33 cellular contexts compared by ENCODE assay signal in the genomic region with DNA sequence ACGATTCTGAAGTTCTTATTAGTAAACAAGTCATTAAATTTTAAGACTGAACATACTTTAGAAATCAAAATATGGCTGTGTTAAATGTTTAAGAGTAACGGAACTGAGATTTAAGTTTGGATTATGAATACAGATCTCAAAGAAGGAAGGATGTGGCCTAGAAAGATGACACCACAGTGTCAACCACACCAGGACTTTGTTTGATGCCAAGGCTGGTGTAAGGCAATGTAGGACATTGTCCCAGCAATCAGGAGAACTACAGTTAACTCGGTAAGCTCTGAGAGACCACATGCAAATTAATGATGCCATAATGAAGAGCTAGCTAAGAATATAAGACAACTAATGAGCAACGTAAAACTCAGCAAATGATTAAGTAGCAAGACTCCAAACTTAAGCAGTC.
"Had no signal": no experiment of that assay in that cellular context is flagged by ENCODE, and none has a peak within 500 bp of the region (broad histone marks: within the 10 kb centered on the region; RNA-seq: fewer than 3 reads in every experiment).

No MANE protein-coding gene starts in this region.

- H3K36me3 ChIP-seq: adrenal gland, brain microvascular endothelial cell, breast epithelium had no signal

- DNase-seq: activated B cell treated with CpG ODN at 0.5 μM for 24 hours; activated CD4-positive, alpha-beta memory T cell treated with anti-CD3 and anti-CD28 coated beads for 36 hours; activated CD4-positive, alpha-beta T cell treated with anti-CD3 and anti-CD28 coated beads for 4 hours; activated CD4-positive, alpha-beta T cell treated with anti-CD3 and anti-CD28 coated beads, Interleukin-2, amount 10 ng/mL, durations not matched to agents 24 days and 14 days; activated CD4-positive, alpha-beta T cell treated with anti-CD3 and anti-CD28 coated beads, Interleukin-2, amount 50 U/mL, for 1 hour; activated CD4-positive, alpha-beta T cell treated with anti-CD3 and anti-CD28 coated beads, Interleukin-2, amount 50 U/mL, for 4 hours; activated CD4-positive, CD25-positive, alpha-beta regulatory T cell treated with anti-CD3 and anti-CD28 coated beads, Interleukin-2, amount 50 U/mL, for 72 hours; activated CD8-positive, alpha-beta memory T cell treated with anti-CD3 and anti-CD28 coated beads, Interleukin-2, amount 50 U/mL, for 4 hours; activated CD8-positive, alpha-beta T cell treated with anti-CD3 and anti-CD28 coated beads for 36 hours; activated effector memory CD4-positive, alpha-beta T cell treated with anti-CD3 and anti-CD28 coated beads, Interleukin-2, amount 50 U/mL, for 16 hours; activated gamma-delta T cell treated with Interleukin-2 at 50 U/mL for 16 hours; activated naive CD4-positive, alpha-beta T cell; activated naive CD4-positive, alpha-beta T cell treated with anti-CD3 and anti-CD28 coated beads for 36 hours; activated naive CD4-positive, alpha-beta T cell treated with anti-CD3 and anti-CD28 coated beads, Interleukin-2, amount 50 U/mL, for 16 hours; activated naive CD8-positive, alpha-beta T cell treated with anti-CD3 and anti-CD28 coated beads for 36 hours; activated T-cell treated with anti-CD3 and anti-CD28 coated beads for 4 hours; activated T-cell treated with anti-CD3 and anti-CD28 coated beads, Interleukin-2, amount 50 U/mL, for 1 hour; activated T-cell treated with anti-CD3 and anti-CD28 coated beads, Interleukin-2, amount 50 U/mL, for 4 hours; activated T-cell treated with anti-CD3 and anti-CD28 coated beads, Interleukin-2, amount 50 U/mL, for 72 hours; adrenal gland; amniotic stem cell; aorta; body of pancreas; brain microvascular endothelial cell; central memory CD4-positive, alpha-beta T cell; T-cell; T-helper 9 cell had no signal

- FAIRE-seq: astrocyte, TTC549 had no signal

- H3K27me3 ChIP-seq: adrenal gland, body of pancreas, brain microvascular endothelial cell, breast epithelium had no signal

- H3K4me1 ChIP-seq: adrenal gland, body of pancreas, breast epithelium had no signal

- H3K4me3 ChIP-seq: adrenal gland, body of pancreas, breast epithelium had no signal

- H3K9me3 ChIP-seq: body of pancreas had no signal

- ATAC-seq: activated CD8-positive, alpha-beta T cell treated with anti-CD3 and anti-CD28 coated beads for 36 hours; activated naive CD4-positive, alpha-beta T cell treated with anti-CD3 and anti-CD28 coated beads, Interleukin-2, amount 50 U/mL, for 72 hours; activated T-cell treated with anti-CD3 and anti-CD28 coated beads, Interleukin-2, amount 50 U/mL, for 4 hours; activated T-cell treated with anti-CD3 and anti-CD28 coated beads, Interleukin-2, amount 50 U/mL, for 72 hours; activated T-helper 17 cell treated with anti-CD3 and anti-CD28 coated beads, Interleukin-2, amount 50 U/mL, for 72 hours; body of pancreas; T-cell had no signal

- H3K27ac ChIP-seq: adrenal gland, body of pancreas, brain microvascular endothelial cell, breast epithelium, VCaP had no signal
